In the genomic region with DNA sequence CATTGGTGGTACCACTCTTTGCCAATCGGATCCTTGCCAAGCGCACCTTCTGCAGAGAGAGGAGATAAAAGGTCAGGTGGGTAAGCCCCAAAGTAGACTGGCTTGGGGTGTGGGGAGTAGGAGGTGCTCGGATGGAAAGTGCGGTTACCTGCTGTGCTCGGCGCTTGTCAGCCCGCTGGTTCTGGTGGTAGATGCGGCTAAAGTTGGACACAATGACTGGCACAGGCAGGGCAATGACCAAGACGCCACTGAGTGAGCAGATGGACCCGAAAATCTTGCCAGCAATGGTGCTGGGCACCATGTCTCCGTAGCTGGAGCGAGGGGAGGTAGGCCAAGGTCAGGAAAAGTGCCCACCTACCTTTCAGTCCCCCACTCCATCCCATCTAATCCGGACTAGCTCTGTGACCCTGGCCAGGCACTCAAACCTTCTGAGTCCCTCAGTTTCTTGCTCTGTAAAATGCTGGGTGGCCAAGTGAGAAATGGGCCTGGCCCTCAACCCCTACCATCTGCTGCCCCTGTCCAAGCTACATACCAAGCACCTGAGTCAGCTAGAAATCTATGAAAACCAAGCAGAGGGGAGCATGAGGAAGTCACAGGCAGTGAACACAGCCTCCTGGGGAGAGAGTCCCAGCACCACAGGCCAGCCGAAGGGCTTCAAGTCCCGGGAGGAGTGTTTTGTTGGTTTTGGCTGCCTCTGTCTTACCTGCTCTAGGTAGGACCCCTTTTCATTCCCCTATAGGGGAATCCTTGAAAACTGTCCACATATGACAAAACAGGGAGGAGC, we compare ENCODE assay signal across 21 cellular contexts. TPM values are rescaled to one million over a fixed set of nuclear protein-coding genes. Genes with fewer than 3 reads are reported as not detected.
DNase-seq lines count a peak whose midpoint lies in the region; ATAC-seq, FAIRE-seq and TF ChIP-seq lines count a peak whose summit lies in the region.
"Had no signal": no experiment of that assay in that cellular context is flagged by ENCODE, and none has a peak within 500 bp of the region (broad histone marks: within the 10 kb centered on the region; RNA-seq: fewer than 3 reads in every experiment).

No MANE protein-coding gene starts in this region.

- no peak for TF ChIP-seq EP300 in K562 (IDR thresholded peaks at IDR 0.05; ENCODE audit: low read length)

- H3K9ac ChIP-seq in K562 (ENCODE audit: insufficient read depth in 1 of 2, low read depth in 2 of 2, low read length in 2 of 2), result peak overlapping the region in 1 of 2 experiments; percentile 37; a peak in 1 of 4 replicates

- peaks cover 6% of the 10 kb centered on the region for H3K9me1 ChIP-seq in K562 (ENCODE audit: control insufficient read depth, insufficient read depth, low read length)

- FAIRE-seq in HTR-8/SVneo (lab: Jason Lieb, UNC), result no peak
- no peak for FAIRE-seq in K562 (lab: Jason Lieb, UNC)
- FAIRE-seq: D721Med had no signal

- in situ Hi-C loops in K562 (cut with MboI), result no loop called here

- no peak for TF ChIP-seq CTCF in AG10803 (conservative IDR thresholded peaks at IDR 0.05; ENCODE audit: low read length)
- TF ChIP-seq CTCF in K562 (IDR thresholded peaks at IDR 0.05 in 2 of 3, conservative IDR thresholded peaks at IDR 0.05 in 1 of 3; ENCODE audit: insufficient read depth in 2 of 3, low read depth in 1 of 3, low read length in 3 of 3), result no peak

- H3K36me3 ChIP-seq in K562 (ENCODE audit: control insufficient read depth, insufficient read depth, low read length), result no peaks in the 10 kb centered on the region
- H3K36me3 ChIP-seq: esophagus muscularis mucosa, upper lobe of left lung had no signal

- peak; percentile 15; the same call in 2 of the 3 replicates for ATAC-seq in K562
- ATAC-seq in GM18517 (IDR thresholded peaks at IDR 0.05; ENCODE audit: unreplicated experiment), result no peak
- ATAC-seq: body of pancreas; left ventricle myocardium superior; stimulated activated naive CD8-positive, alpha-beta T cell treated with anti-CD3 and anti-CD28 coated beads, Interleukin-15, Interleukin-2, amounts not matched to agents 100 U/mL and 50 U/mL, for 24 hours had no signal

- no peaks in the 10 kb centered on the region for H3K27me3 ChIP-seq in K562 (ENCODE audit: control insufficient read depth in 2 of 2, insufficient read depth in 2 of 2, low read length in 2 of 2)
- H3K27me3 ChIP-seq: body of pancreas, esophagus muscularis mucosa, upper lobe of left lung had no signal

- CTCF ChIA-PET in K562 (lab: Yijun Ruan, JAX; ENCODE audit: low intra/inter-chr PET ratio), result interaction anchor here (0.6 kb wide), 1 partner anchor 96 kb away, joined by 3 read pairs; no protein-coding TSS in a partner anchor

- H3K27ac ChIP-seq in K562 (ENCODE audit: extremely low read depth, low read depth, low read length), result no peak overlapping the region
- H3K27ac ChIP-seq: body of pancreas, esophagus muscularis mucosa, upper lobe of left lung had no signal

- BruUV-seq in K562 (replicated peaks; lab: Mats Ljungman, UMichigan), result no TSS peak

- POLR2A ChIA-PET in K562 (lab: Yijun Ruan, JAX), result no interaction called here

- H3K4me3 ChIP-seq in AG10803 (ENCODE audit: low read length) (no peak overlapping the region), K562 (no peak overlapping the region)
- H3K4me3 ChIP-seq: body of pancreas, esophagus muscularis mucosa, upper lobe of left lung had no signal

- DNase-seq in AG10803 (ENCODE audit: low read depth) (peak; percentile 53), HTR-8/SVneo (ENCODE audit: insufficient read length, low spot score) (peak; percentile 26), K562 (ENCODE audit: extremely low read depth in 1 of 4, low spot score in 3 of 4) (no peak), kidney tubule cell (ENCODE audit: low spot score) (peak; percentile 74), DMS 273 (lab: John Stamatoyannopoulos, UW; ENCODE audit: unreplicated experiment) (no peak), NCI-H82 treated with DMSO at 0.1 percent for 48 hours (lab: John Stamatoyannopoulos, UW; ENCODE audit: unreplicated experiment) (no peak), foreskin melanocyte (no peak)
- DNase-seq: activated B cell treated with CpG ODN at 0.5 μM for 24 hours; activated gamma-delta T cell; AML-193; body of pancreas; hypothalamus; left ventricle myocardium superior; NCI-H1930; NCI-H524 treated with DMSO at 0.1 percent for 48 hours; stimulated activated naive CD8-positive, alpha-beta T cell treated with anti-CD3 and anti-CD28 coated beads, Interleukin-15, Interleukin-2, amounts not matched to agents 100 U/mL and 50 U/mL, for 24 hours; T-helper 1 cell; upper lobe of left lung had no signal

- no peak for TF ChIP-seq RAD21 in K562 (CRISPR knock-in tag; conservative IDR thresholded peaks at IDR 0.05 in 1 of 2, IDR thresholded peaks at IDR 0.05 in 1 of 2)

- 0 out of 2 replicates have a peak overlapping the region, but pooled peaks have one; percentile 15 for H2AFZ ChIP-seq in K562 (ENCODE audit: low read depth, low read length)

- TF ChIP-seq POLR2A in K562 (conservative IDR thresholded peaks at IDR 0.05), result no peak

- intact Hi-C loops in K562 (cut with micrococcal nuclease), result no loop called here

- no peak overlapping the region for H3K4me2 ChIP-seq in K562 (ENCODE audit: insufficient read depth, low read length)

- peaks cover 15 to 46% of the 10 kb centered on the region in 2 experiments for H3K4me1 ChIP-seq in K562 (replicated peaks in 1 of 2; ENCODE audit: control insufficient read depth in 2 of 2, insufficient read depth in 2 of 2, low read length in 2 of 2)

- H3K79me2 ChIP-seq in K562 (ENCODE audit: control insufficient read depth, insufficient read depth, low read length), result no peaks in the 10 kb centered on the region

- 73% methylated on average over 9 of the region's 15 CpGs for WGBS in K562 (ENCODE audit: insufficient coverage, low coverage, missing lambda C conversion rate)

- no peaks in the 10 kb centered on the region for H3K9me3 ChIP-seq in K562 (replicated peaks; ENCODE audit: control insufficient read depth, insufficient read depth, low read depth, low read length)
- H3K9me3 ChIP-seq: body of pancreas, esophagus muscularis mucosa, upper lobe of left lung had no signal

- H4K20me1 ChIP-seq in K562 (replicated peaks; ENCODE audit: control insufficient read depth, insufficient read depth, low read length), result no peaks in the 10 kb centered on the region

RNA-seq across cellular contexts. Expression of gene KCND1, which starts 4.7 kb away (rescaled TPM):
- 6.1 and 10.2 TPM in 2 replicates for total RNA-seq in K562 (2011; cell fraction: chromatin; rRNA removed; ENCODE audit: low replicate concordance)
- total RNA-seq in K562 (2011; cell fraction: nucleolus; rRNA removed), result 3.3 and 3.7 TPM in 2 replicates
- total RNA-seq in K562 (2011; cell fraction: nucleoplasm; rRNA removed), result 4.0 and 5.6 TPM in 2 replicates
- 0.20 TPM in 1 of 2 replicates, not detected in the other for total RNA-seq in K562 (2014; rRNA removed)
- 0.16 and 0.22 TPM in 2 replicates for total RNA-seq in K562 (2014; rRNA removed; fragmentation: Illumina TruSeq; extraction: Trizol)
- total RNA-seq in K562 (2015; rRNA removed; fragmentation: Illumina TruSeq; extraction: Trizol), result 0.19 and 0.36 TPM in 2 replicates
- total RNA-seq in K562 (2021), result 0.75 and 0.83 TPM in 2 replicates
- 0.42 and 0.72 TPM in 2 replicates for polyA plus RNA-seq in K562 (2011; rRNA removed)
- polyA plus RNA-seq in K562 (2011; cell fraction: cytosol; rRNA removed), result 0.31 and 0.49 TPM in 2 replicates
- polyA plus RNA-seq in K562 (2011; cell fraction: nucleus; rRNA removed), result 5.4 and 6.7 TPM in 2 replicates
- 0.76 and 3.4 TPM in 2 replicates for polyA plus RNA-seq in K562 (2012)
- polyA plus RNA-seq in K562 (2014; fragmentation: Illumina TruSeq; extraction: Trizol), result 0.78 and 0.83 TPM in 2 replicates
- under 1 TPM; 0.06 to 0.14 TPM for polyA plus RNA-seq in K562 (2014; fragmentation: Nextera tagmentation; extraction: Ambion mirVana)
- 0.39 and 0.60 TPM in 2 replicates for polyA plus RNA-seq in K562 (2014; rRNA removed)
- polyA minus RNA-seq in K562 (2011; rRNA and poly(A)+ RNA removed), result 0.32 and 0.51 TPM in 2 replicates
- polyA minus RNA-seq in K562 (2011; cell fraction: cytosol; rRNA and poly(A)+ RNA removed), result 0.48 TPM in 1 of 2 replicates, not detected in the other
- polyA minus RNA-seq in K562 (2011; cell fraction: nucleus; rRNA and poly(A)+ RNA removed), result 0.67 and 1.00 TPM in 2 replicates

RNA-seq across cellular contexts. Expression of gene OTUD5, which starts 9.6 kb away (rescaled TPM):
- 120 and 216 TPM in 2 replicates for total RNA-seq in K562 (2011; cell fraction: chromatin; rRNA removed; ENCODE audit: low replicate concordance)
- total RNA-seq in K562 (2011; cell fraction: nucleolus; rRNA removed), result 104 TPM in 2 replicates
- 75.4 and 94.3 TPM in 2 replicates for total RNA-seq in K562 (2011; cell fraction: nucleoplasm; rRNA removed)
- total RNA-seq in K562 (2014; rRNA removed), result 59.0 and 62.6 TPM in 2 replicates
- 34.1 and 37.5 TPM in 2 replicates for total RNA-seq in K562 (2014; rRNA removed; fragmentation: Illumina TruSeq; extraction: Trizol)
- 38.3 and 38.7 TPM in 2 replicates for total RNA-seq in K562 (2015; rRNA removed; fragmentation: Illumina TruSeq; extraction: Trizol)
- total RNA-seq in K562 (2021), result 87.0 and 93.0 TPM in 2 replicates
- polyA plus RNA-seq in K562 (2011; rRNA removed), result 97.4 and 102 TPM in 2 replicates
- 65.4 and 83.9 TPM in 2 replicates for polyA plus RNA-seq in K562 (2011; cell fraction: cytosol; rRNA removed)
- polyA plus RNA-seq in K562 (2011; cell fraction: nucleus; rRNA removed), result 206 and 253 TPM in 2 replicates
- polyA plus RNA-seq in K562 (2012), result 78.2 and 87.9 TPM in 2 replicates
- polyA plus RNA-seq in K562 (2014; fragmentation: Illumina TruSeq; extraction: Trizol), result 86.9 and 99.8 TPM in 2 replicates
- 1 to 10 TPM; 3.6 to 5.5 TPM for polyA plus RNA-seq in K562 (2014; fragmentation: Nextera tagmentation; extraction: Ambion mirVana)
- 80.4 and 87.7 TPM in 2 replicates for polyA plus RNA-seq in K562 (2014; rRNA removed)
- polyA minus RNA-seq in K562 (2011; rRNA and poly(A)+ RNA removed), result 73.1 and 111 TPM in 2 replicates
- 52.2 and 59.6 TPM in 2 replicates for polyA minus RNA-seq in K562 (2011; cell fraction: cytosol; rRNA and poly(A)+ RNA removed)
- polyA minus RNA-seq in K562 (2011; cell fraction: nucleus; rRNA and poly(A)+ RNA removed), result 25.6 and 31.1 TPM in 2 replicates

RNA-seq across cellular contexts. Expression of gene GRIPAP1, which starts 35.1 kb away (rescaled TPM):
- total RNA-seq in K562 (2011; cell fraction: chromatin; rRNA removed; ENCODE audit: low replicate concordance), result 195 and 197 TPM in 2 replicates
- 52.9 and 55.0 TPM in 2 replicates for total RNA-seq in K562 (2011; cell fraction: nucleolus; rRNA removed)
- 112 and 180 TPM in 2 replicates for total RNA-seq in K562 (2011; cell fraction: nucleoplasm; rRNA removed)
- total RNA-seq in K562 (2014; rRNA removed) (21.7 and 24.0 TPM in 2 replicates), K562 (2014; rRNA removed; fragmentation: Illumina TruSeq; extraction: Trizol) (15.3 and 16.2 TPM in 2 replicates), K562 (2015; rRNA removed; fragmentation: Illumina TruSeq; extraction: Trizol) (18.4 and 20.8 TPM in 2 replicates), K562 (2021) (27.4 and 37.5 TPM in 2 replicates)
- polyA plus RNA-seq in K562 (2011; rRNA removed) (28.8 and 31.9 TPM in 2 replicates), K562 (2014; fragmentation: Illumina TruSeq; extraction: Trizol) (27.3 and 31.0 TPM in 2 replicates), K562 (2014; fragmentation: Nextera tagmentation; extraction: Ambion mirVana) (1 to 10 TPM; 4.1 to 4.6 TPM), K562 (2014; rRNA removed) (41.6 and 42.4 TPM in 2 replicates)
- polyA plus RNA-seq in K562 (2011; cell fraction: cytosol; rRNA removed), result 15.3 and 19.5 TPM in 2 replicates
- polyA plus RNA-seq in K562 (2011; cell fraction: nucleus; rRNA removed), result 159 and 162 TPM in 2 replicates
- polyA plus RNA-seq in K562 (2012), result 26.9 and 43.0 TPM in 2 replicates
- polyA minus RNA-seq in K562 (2011; rRNA and poly(A)+ RNA removed), result 26.0 and 41.0 TPM in 2 replicates
- polyA minus RNA-seq in K562 (2011; cell fraction: cytosol; rRNA and poly(A)+ RNA removed), result 7.2 and 8.1 TPM in 2 replicates
- 21.1 and 50.1 TPM in 2 replicates for polyA minus RNA-seq in K562 (2011; cell fraction: nucleus; rRNA and poly(A)+ RNA removed)

RNA-seq across cellular contexts. Expression of gene PIM2, which starts 48.2 kb away (rescaled TPM):
- 237 and 416 TPM in 2 replicates for total RNA-seq in K562 (2011; cell fraction: chromatin; rRNA removed; ENCODE audit: low replicate concordance)
- total RNA-seq in K562 (2011; cell fraction: nucleolus; rRNA removed), result 275 and 304 TPM in 2 replicates
- total RNA-seq in K562 (2011; cell fraction: nucleoplasm; rRNA removed), result 289 and 300 TPM in 2 replicates
- total RNA-seq in K562 (2014; rRNA removed) (110 and 140 TPM in 2 replicates), K562 (2014; rRNA removed; fragmentation: Illumina TruSeq; extraction: Trizol) (101 and 103 TPM in 2 replicates), K562 (2015; rRNA removed; fragmentation: Illumina TruSeq; extraction: Trizol) (104 and 108 TPM in 2 replicates), K562 (2021) (138 and 147 TPM in 2 replicates)
- polyA plus RNA-seq in K562 (2011; rRNA removed) (161 and 197 TPM in 2 replicates), K562 (2014; fragmentation: Illumina TruSeq; extraction: Trizol) (187 and 191 TPM in 2 replicates), K562 (2014; fragmentation: Nextera tagmentation; extraction: Ambion mirVana) (10 to 100 TPM; 67.6 to 91.4 TPM), K562 (2014; rRNA removed) (101 and 102 TPM in 2 replicates)
- polyA plus RNA-seq in K562 (2011; cell fraction: cytosol; rRNA removed), result 177 and 205 TPM in 2 replicates
- 230 and 303 TPM in 2 replicates for polyA plus RNA-seq in K562 (2011; cell fraction: nucleus; rRNA removed)
- polyA plus RNA-seq in K562 (2012), result 122 and 192 TPM in 2 replicates
- polyA minus RNA-seq in K562 (2011; rRNA and poly(A)+ RNA removed), result 101 and 109 TPM in 2 replicates
- 72.5 and 90.1 TPM in 2 replicates for polyA minus RNA-seq in K562 (2011; cell fraction: cytosol; rRNA and poly(A)+ RNA removed)
- polyA minus RNA-seq in K562 (2011; cell fraction: nucleus; rRNA and poly(A)+ RNA removed), result 79.4 and 90.6 TPM in 2 replicates

RNA-seq across cellular contexts. Expression of gene SLC35A2, which starts 55.5 kb away (rescaled TPM):
- total RNA-seq in K562 (2011; cell fraction: chromatin; rRNA removed; ENCODE audit: low replicate concordance), result 43.4 and 77.8 TPM in 2 replicates
- total RNA-seq in K562 (2011; cell fraction: nucleolus; rRNA removed), result 85.0 and 85.7 TPM in 2 replicates
- total RNA-seq in K562 (2011; cell fraction: nucleoplasm; rRNA removed), result 78.3 and 79.2 TPM in 2 replicates
- 18.0 and 22.3 TPM in 2 replicates for total RNA-seq in K562 (2014; rRNA removed)
- total RNA-seq in K562 (2014; rRNA removed; fragmentation: Illumina TruSeq; extraction: Trizol), result 19.6 and 19.8 TPM in 2 replicates
- total RNA-seq in K562 (2015; rRNA removed; fragmentation: Illumina TruSeq; extraction: Trizol), result 19.2 and 20.0 TPM in 2 replicates
- 32.3 and 38.9 TPM in 2 replicates for total RNA-seq in K562 (2021)
- 37.4 and 59.3 TPM in 2 replicates for polyA plus RNA-seq in K562 (2011; rRNA removed)
- 99.1 and 114 TPM in 2 replicates for polyA plus RNA-seq in K562 (2011; cell fraction: cytosol; rRNA removed)
- polyA plus RNA-seq in K562 (2011; cell fraction: nucleus; rRNA removed), result 79.9 and 86.5 TPM in 2 replicates
- polyA plus RNA-seq in K562 (2012), result 27.7 and 32.6 TPM in 2 replicates
- polyA plus RNA-seq in K562 (2014; fragmentation: Illumina TruSeq; extraction: Trizol), result 37.6 and 42.6 TPM in 2 replicates
- 1 to 10 TPM; 3.3 to 5.2 TPM for polyA plus RNA-seq in K562 (2014; fragmentation: Nextera tagmentation; extraction: Ambion mirVana)
- 32.3 and 36.5 TPM in 2 replicates for polyA plus RNA-seq in K562 (2014; rRNA removed)
- 32.1 and 45.8 TPM in 2 replicates for polyA minus RNA-seq in K562 (2011; rRNA and poly(A)+ RNA removed)
- 25.4 and 31.9 TPM in 2 replicates for polyA minus RNA-seq in K562 (2011; cell fraction: cytosol; rRNA and poly(A)+ RNA removed)
- 12.7 and 17.7 TPM in 2 replicates for polyA minus RNA-seq in K562 (2011; cell fraction: nucleus; rRNA and poly(A)+ RNA removed)

Comparison
In these comparisons a context has a peak if more than half of its experiments do, and no peak if none do; other contexts are left out.
1. DNase-seq: peak in AG10803 (single experiment), HTR-8/SVneo (single experiment) and kidney tubule cell (single experiment); none in K562 (0 of 4), DMS 273 (single experiment), NCI-H82 treated with DMSO at 0.1 percent for 48 hours (single experiment) and foreskin melanocyte (single experiment).